In the genomic region with DNA sequence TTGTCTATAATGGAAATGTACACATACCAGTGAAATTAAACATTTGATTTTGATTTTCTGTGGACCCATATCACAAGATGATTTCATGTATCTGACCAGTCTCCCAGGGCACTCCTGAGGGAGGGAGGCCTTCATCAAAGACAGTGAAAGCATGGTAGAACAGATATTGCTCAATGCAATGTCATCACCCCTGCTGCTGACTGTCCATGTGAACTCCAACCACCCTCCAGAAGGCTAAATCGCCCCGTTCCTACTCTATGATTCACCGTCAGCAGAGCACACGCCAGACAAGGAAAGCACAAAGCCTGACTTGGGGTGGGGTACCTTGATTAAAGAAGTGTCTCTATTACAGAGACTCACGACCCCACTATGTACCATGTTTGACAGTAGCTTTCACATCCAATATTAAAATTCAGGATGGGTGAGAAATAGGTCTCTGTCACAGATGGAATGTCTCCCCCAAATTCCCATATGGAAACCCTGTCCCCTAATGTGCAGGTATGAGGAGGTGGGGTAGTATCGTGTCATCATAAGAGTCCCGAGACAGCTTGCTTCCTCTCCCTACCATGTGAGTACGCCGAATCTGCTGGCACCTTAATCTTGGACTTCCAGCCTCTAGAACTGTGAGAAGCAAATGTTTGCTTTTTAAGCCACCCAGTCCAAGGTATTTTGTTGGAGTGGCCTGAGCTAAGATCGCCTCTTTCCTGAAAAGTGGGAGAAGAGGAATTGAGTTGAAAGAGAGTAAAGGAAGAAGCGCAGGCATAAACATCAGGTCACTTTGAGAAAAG, we compare ENCODE assay signal across 1 cellular context.
TF ChIP-seq lines count a peak whose summit lies in the region.

No MANE protein-coding gene starts in this region.

TF ChIP-seq in HepG2, 621 proteins besides CTCF, POLR2A, EP300 and RAD21 (continued from another document and continues in another):
- TF ChIP-seq KDM1A (CRISPR knock-in tag; IDR thresholded peaks at IDR 0.05), result 0 out of 2 replicates have a peak, but pooled peaks have one; percentile 35
- 0 out of 2 replicates have a peak, but pooled peaks have one; percentile 25 for TF ChIP-seq BRCA1 (CRISPR knock-in tag; IDR thresholded peaks at IDR 0.05)
- peak; percentile 71; the same call in 1 of the 2 replicates for TF ChIP-seq THAP11 (CRISPR knock-in tag; IDR thresholded peaks at IDR 0.05)
- TF ChIP-seq, protein P1, sequence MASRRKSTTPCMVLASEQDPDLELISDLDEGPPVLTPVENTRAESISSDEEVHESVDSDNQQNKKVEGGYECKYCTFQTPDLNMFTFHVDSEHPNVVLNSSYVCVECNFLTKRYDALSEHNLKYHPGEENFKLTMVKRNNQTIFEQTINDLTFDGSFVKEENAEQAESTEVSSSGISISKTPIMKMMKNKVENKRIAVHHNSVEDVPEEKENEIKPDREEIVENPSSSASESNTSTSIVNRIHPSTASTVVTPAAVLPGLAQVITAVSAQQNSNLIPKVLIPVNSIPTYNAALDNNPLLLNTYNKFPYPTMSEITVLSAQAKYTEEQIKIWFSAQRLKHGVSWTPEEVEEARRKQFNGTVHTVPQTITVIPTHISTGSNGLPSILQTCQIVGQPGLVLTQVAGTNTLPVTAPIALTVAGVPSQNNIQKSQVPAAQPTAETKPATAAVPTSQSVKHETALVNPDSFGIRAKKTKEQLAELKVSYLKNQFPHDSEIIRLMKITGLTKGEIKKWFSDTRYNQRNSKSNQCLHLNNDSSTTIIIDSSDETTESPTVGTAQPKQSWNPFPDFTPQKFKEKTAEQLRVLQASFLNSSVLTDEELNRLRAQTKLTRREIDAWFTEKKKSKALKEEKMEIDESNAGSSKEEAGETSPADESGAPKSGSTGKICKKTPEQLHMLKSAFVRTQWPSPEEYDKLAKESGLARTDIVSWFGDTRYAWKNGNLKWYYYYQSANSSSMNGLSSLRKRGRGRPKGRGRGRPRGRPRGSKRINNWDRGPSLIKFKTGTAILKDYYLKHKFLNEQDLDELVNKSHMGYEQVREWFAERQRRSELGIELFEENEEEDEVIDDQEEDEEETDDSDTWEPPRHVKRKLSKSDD (CRISPR knock-in tag; IDR thresholded peaks at IDR 0.05; ENCODE audit: low read depth), result peak; percentile 43; the same call in 1 of the 2 replicates
- TF ChIP-seq PRPF4 (IDR thresholded peaks at IDR 0.05; ENCODE audit: low read depth, low read length, poor library complexity, severe bottlenecking), result no peak
- no peak for TF ChIP-seq ONECUT2 (CRISPR knock-in tag; IDR thresholded peaks at IDR 0.05)
- TF ChIP-seq TBL1XR1 (IDR thresholded peaks at IDR 0.05; ENCODE audit: borderline replicate concordance, low read length, partially characterized antibody), result no peak
- TF ChIP-seq ZFP82 (CRISPR knock-in tag; IDR thresholded peaks at IDR 0.05; ENCODE audit: borderline replicate concordance), result no peak
- TF ChIP-seq, protein P2, sequence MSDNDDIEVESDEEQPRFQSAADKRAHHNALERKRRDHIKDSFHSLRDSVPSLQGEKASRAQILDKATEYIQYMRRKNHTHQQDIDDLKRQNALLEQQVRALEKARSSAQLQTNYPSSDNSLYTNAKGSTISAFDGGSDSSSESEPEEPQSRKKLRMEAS (IDR thresholded peaks at IDR 0.05), result peak; percentile 85
- TF ChIP-seq ZNF251 (CRISPR knock-in tag; IDR thresholded peaks at IDR 0.05), result no peak
- no peak for TF ChIP-seq SALL2 (CRISPR knock-in tag; IDR thresholded peaks at IDR 0.05)
- no peak for TF ChIP-seq ZNF776 (CRISPR knock-in tag; IDR thresholded peaks at IDR 0.05)
- no peak for TF ChIP-seq ZNF678 (CRISPR knock-in tag; IDR thresholded peaks at IDR 0.05)
- no peak for TF ChIP-seq ZNF432 (CRISPR knock-in tag; IDR thresholded peaks at IDR 0.05; ENCODE audit: borderline replicate concordance)
- TF ChIP-seq ZNF335 (CRISPR knock-in tag; IDR thresholded peaks at IDR 0.05), result no peak; the same call in 1 of the 2 replicates
- TF ChIP-seq, protein P3, sequence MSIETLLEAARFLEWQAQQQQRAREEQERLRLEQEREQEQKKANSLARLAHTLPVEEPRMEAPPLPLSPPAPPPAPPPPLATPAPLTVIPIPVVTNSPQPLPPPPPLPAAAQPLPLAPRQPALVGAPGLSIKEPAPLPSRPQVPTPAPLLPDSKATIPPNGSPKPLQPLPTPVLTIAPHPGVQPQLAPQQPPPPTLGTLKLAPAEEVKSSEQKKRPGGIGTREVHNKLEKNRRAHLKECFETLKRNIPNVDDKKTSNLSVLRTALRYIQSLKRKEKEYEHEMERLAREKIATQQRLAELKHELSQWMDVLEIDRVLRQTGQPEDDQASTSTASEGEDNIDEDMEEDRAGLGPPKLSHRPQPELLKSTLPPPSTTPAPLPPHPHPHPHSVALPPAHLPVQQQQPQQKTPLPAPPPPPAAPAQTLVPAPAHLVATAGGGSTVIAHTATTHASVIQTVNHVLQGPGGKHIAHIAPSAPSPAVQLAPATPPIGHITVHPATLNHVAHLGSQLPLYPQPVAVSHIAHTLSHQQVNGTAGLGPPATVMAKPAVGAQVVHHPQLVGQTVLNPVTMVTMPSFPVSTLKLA (IDR thresholded peaks at IDR 0.05), result peak; percentile 33; the same call in 1 of the 2 replicates
- no peak for TF ChIP-seq TRIM24 (CRISPR knock-in tag; IDR thresholded peaks at IDR 0.05)
- no peak for TF ChIP-seq ZNF317 (CRISPR knock-in tag; IDR thresholded peaks at IDR 0.05)
- TF ChIP-seq ZNF589 (CRISPR knock-in tag; conservative IDR thresholded peaks at IDR 0.05), result no peak; the same call in 1 of the 2 replicates
- no peak for TF ChIP-seq ZBTB3 (CRISPR knock-in tag; IDR thresholded peaks at IDR 0.05; ENCODE audit: borderline replicate concordance, low read depth)
- TF ChIP-seq, protein P4, sequence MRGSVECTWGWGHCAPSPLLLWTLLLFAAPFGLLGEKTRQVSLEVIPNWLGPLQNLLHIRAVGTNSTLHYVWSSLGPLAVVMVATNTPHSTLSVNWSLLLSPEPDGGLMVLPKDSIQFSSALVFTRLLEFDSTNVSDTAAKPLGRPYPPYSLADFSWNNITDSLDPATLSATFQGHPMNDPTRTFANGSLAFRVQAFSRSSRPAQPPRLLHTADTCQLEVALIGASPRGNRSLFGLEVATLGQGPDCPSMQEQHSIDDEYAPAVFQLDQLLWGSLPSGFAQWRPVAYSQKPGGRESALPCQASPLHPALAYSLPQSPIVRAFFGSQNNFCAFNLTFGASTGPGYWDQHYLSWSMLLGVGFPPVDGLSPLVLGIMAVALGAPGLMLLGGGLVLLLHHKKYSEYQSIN (CRISPR knock-in tag; IDR thresholded peaks at IDR 0.05; ENCODE audit: borderline replicate concordance), result no peak
- TF ChIP-seq SRY (CRISPR knock-in tag; IDR thresholded peaks at IDR 0.05), result no peak
- 0 out of 2 replicates have a peak, but pooled peaks have one; percentile 57 for TF ChIP-seq ZFP37 (CRISPR knock-in tag; IDR thresholded peaks at IDR 0.05; ENCODE audit: borderline replicate concordance)
- TF ChIP-seq MAF1 (CRISPR knock-in tag; IDR thresholded peaks at IDR 0.05; ENCODE audit: borderline replicate concordance), result no peak
- TF ChIP-seq, protein P5, sequence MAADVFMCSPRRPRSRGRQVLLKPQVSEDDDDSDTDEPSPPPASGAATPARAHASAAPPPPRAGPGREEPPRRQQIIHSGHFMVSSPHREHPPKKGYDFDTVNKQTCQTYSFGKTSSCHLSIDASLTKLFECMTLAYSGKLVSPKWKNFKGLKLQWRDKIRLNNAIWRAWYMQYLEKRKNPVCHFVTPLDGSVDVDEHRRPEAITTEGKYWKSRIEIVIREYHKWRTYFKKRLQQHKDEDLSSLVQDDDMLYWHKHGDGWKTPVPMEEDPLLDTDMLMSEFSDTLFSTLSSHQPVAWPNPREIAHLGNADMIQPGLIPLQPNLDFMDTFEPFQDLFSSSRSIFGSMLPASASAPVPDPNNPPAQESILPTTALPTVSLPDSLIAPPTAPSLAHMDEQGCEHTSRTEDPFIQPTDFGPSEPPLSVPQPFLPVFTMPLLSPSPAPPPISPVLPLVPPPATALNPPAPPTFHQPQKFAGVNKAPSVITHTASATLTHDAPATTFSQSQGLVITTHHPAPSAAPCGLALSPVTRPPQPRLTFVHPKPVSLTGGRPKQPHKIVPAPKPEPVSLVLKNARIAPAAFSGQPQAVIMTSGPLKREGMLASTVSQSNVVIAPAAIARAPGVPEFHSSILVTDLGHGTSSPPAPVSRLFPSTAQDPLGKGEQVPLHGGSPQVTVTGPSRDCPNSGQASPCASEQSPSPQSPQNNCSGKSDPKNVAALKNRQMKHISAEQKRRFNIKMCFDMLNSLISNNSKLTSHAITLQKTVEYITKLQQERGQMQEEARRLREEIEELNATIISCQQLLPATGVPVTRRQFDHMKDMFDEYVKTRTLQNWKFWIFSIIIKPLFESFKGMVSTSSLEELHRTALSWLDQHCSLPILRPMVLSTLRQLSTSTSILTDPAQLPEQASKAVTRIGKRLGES (CRISPR knock-in tag; IDR thresholded peaks at IDR 0.05; ENCODE audit: borderline replicate concordance), result no peak; the same call in 1 of the 2 replicates
- no peak for TF ChIP-seq MTA3 (CRISPR knock-in tag; IDR thresholded peaks at IDR 0.05)
- no peak for TF ChIP-seq ZNF564 (CRISPR knock-in tag; IDR thresholded peaks at IDR 0.05)
- TF ChIP-seq, protein P6, sequence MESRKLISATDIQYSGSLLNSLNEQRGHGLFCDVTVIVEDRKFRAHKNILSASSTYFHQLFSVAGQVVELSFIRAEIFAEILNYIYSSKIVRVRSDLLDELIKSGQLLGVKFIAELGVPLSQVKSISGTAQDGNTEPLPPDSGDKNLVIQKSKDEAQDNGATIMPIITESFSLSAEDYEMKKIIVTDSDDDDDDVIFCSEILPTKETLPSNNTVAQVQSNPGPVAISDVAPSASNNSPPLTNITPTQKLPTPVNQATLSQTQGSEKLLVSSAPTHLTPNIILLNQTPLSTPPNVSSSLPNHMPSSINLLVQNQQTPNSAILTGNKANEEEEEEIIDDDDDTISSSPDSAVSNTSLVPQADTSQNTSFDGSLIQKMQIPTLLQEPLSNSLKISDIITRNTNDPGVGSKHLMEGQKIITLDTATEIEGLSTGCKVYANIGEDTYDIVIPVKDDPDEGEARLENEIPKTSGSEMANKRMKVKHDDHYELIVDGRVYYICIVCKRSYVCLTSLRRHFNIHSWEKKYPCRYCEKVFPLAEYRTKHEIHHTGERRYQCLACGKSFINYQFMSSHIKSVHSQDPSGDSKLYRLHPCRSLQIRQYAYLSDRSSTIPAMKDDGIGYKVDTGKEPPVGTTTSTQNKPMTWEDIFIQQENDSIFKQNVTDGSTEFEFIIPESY (CRISPR knock-in tag; IDR thresholded peaks at IDR 0.05), result 0 out of 2 replicates have a peak, but pooled peaks have one; percentile 22
- TF ChIP-seq, protein P7, sequence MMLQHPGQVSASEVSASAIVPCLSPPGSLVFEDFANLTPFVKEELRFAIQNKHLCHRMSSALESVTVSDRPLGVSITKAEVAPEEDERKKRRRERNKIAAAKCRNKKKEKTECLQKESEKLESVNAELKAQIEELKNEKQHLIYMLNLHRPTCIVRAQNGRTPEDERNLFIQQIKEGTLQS (CRISPR knock-in tag; IDR thresholded peaks at IDR 0.05), result peak; percentile 82
- no peak for TF ChIP-seq ZNF879 (CRISPR knock-in tag; IDR thresholded peaks at IDR 0.05)
- peak in 1 of 2 experiments; percentile 32; a peak in 2 of 4 replicates for TF ChIP-seq MAFK (conservative IDR thresholded peaks at IDR 0.05 in 1 of 2, IDR thresholded peaks at IDR 0.05 in 1 of 2; ENCODE audit: low read length in 2 of 2)
- no peak for TF ChIP-seq TOE1 (CRISPR knock-in tag; IDR thresholded peaks at IDR 0.05)
- no peak for TF ChIP-seq ZNF354B (CRISPR knock-in tag; IDR thresholded peaks at IDR 0.05)
- peak; percentile 33; the same call in 1 of the 2 replicates for TF ChIP-seq SPEN (CRISPR knock-in tag; IDR thresholded peaks at IDR 0.05; ENCODE audit: low read depth)
- no peak for TF ChIP-seq ATAD3A (CRISPR knock-in tag; IDR thresholded peaks at IDR 0.05)
- TF ChIP-seq KLF11 (CRISPR knock-in tag; IDR thresholded peaks at IDR 0.05), result 0 out of 2 replicates have a peak, but pooled peaks have one; percentile 20
- TF ChIP-seq, protein P8, sequence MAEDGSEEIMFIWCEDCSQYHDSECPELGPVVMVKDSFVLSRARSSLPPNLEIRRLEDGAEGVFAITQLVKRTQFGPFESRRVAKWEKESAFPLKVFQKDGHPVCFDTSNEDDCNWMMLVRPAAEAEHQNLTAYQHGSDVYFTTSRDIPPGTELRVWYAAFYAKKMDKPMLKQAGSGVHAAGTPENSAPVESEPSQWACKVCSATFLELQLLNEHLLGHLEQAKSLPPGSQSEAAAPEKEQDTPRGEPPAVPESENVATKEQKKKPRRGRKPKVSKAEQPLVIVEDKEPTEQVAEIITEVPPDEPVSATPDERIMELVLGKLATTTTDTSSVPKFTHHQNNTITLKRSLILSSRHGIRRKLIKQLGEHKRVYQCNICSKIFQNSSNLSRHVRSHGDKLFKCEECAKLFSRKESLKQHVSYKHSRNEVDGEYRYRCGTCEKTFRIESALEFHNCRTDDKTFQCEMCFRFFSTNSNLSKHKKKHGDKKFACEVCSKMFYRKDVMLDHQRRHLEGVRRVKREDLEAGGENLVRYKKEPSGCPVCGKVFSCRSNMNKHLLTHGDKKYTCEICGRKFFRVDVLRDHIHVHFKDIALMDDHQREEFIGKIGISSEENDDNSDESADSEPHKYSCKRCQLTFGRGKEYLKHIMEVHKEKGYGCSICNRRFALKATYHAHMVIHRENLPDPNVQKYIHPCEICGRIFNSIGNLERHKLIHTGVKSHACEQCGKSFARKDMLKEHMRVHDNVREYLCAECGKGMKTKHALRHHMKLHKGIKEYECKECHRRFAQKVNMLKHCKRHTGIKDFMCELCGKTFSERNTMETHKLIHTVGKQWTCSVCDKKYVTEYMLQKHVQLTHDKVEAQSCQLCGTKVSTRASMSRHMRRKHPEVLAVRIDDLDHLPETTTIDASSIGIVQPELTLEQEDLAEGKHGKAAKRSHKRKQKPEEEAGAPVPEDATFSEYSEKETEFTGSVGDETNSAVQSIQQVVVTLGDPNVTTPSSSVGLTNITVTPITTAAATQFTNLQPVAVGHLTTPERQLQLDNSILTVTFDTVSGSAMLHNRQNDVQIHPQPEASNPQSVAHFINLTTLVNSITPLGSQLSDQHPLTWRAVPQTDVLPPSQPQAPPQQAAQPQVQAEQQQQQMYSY (CRISPR knock-in tag; IDR thresholded peaks at IDR 0.05), result no peak
- TF ChIP-seq, protein P9, sequence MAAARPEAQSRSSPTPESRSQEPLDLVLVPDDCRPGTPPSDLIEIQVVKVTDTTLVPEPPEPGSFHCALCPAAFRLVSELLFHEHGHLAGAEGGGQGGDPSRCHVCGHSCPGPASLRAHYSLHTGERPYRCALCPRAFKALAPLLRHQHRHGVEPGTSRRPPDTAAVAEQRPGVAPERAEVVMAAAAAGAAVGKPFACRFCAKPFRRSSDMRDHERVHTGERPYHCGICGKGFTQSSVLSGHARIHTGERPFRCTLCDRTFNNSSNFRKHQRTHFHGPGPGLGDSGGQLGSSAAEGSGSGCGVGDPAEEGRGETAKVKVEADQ (CRISPR knock-in tag; IDR thresholded peaks at IDR 0.05; ENCODE audit: borderline replicate concordance), result peak; percentile 37; the same call in 1 of the 2 replicates
- no peak for TF ChIP-seq ZNF160 (CRISPR knock-in tag; IDR thresholded peaks at IDR 0.05)
- TF ChIP-seq, protein P10, sequence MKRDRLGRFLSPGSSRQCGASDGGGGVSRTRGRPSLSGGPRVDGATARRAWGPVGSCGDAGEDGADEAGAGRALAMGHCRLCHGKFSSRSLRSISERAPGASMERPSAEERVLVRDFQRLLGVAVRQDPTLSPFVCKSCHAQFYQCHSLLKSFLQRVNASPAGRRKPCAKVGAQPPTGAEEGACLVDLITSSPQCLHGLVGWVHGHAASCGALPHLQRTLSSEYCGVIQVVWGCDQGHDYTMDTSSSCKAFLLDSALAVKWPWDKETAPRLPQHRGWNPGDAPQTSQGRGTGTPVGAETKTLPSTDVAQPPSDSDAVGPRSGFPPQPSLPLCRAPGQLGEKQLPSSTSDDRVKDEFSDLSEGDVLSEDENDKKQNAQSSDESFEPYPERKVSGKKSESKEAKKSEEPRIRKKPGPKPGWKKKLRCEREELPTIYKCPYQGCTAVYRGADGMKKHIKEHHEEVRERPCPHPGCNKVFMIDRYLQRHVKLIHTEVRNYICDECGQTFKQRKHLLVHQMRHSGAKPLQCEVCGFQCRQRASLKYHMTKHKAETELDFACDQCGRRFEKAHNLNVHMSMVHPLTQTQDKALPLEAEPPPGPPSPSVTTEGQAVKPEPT (CRISPR knock-in tag; IDR thresholded peaks at IDR 0.05; ENCODE audit: low read depth), result no peak
- no peak for TF ChIP-seq SUZ12 (IDR thresholded peaks at IDR 0.05; ENCODE audit: low read depth, low read length)
